In genomic region chr3:186783070-186783730, GRCh38 we compare ENCODE assay signal across 1 cellular context.
A peak's percentile ranks its signal among the peaks of the same experiment; 100 is the strongest.
TF ChIP-seq lines count a peak whose summit lies in the region.

TSS of gene EIF4A2 (plus strand) at chr3:186783577. CDS start at chr3:186783611, 34 bp downstream.

TF ChIP-seq in Ishikawa, 13 proteins besides CTCF, POLR2A, EP300 and RAD21 (continued from another document):
- TF ChIP-seq, protein P1, sequence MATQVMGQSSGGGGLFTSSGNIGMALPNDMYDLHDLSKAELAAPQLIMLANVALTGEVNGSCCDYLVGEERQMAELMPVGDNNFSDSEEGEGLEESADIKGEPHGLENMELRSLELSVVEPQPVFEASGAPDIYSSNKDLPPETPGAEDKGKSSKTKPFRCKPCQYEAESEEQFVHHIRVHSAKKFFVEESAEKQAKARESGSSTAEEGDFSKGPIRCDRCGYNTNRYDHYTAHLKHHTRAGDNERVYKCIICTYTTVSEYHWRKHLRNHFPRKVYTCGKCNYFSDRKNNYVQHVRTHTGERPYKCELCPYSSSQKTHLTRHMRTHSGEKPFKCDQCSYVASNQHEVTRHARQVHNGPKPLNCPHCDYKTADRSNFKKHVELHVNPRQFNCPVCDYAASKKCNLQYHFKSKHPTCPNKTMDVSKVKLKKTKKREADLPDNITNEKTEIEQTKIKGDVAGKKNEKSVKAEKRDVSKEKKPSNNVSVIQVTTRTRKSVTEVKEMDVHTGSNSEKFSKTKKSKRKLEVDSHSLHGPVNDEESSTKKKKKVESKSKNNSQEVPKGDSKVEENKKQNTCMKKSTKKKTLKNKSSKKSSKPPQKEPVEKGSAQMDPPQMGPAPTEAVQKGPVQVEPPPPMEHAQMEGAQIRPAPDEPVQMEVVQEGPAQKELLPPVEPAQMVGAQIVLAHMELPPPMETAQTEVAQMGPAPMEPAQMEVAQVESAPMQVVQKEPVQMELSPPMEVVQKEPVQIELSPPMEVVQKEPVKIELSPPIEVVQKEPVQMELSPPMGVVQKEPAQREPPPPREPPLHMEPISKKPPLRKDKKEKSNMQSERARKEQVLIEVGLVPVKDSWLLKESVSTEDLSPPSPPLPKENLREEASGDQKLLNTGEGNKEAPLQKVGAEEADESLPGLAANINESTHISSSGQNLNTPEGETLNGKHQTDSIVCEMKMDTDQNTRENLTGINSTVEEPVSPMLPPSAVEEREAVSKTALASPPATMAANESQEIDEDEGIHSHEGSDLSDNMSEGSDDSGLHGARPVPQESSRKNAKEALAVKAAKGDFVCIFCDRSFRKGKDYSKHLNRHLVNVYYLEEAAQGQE (IDR thresholded peaks at IDR 0.05; ENCODE audit: low read depth), result no peak
- TF ChIP-seq ZBTB7A (IDR thresholded peaks at IDR 0.05; ENCODE audit: low read depth) (peak; percentile 49), CREB1 (IDR thresholded peaks at IDR 0.05; ENCODE audit: low read depth) (peak; percentile 46; the same call in 1 of the 2 replicates), TEAD4 (IDR thresholded peaks at IDR 0.05) (peak; percentile 84), CEBPB (IDR thresholded peaks at IDR 0.05) (peak; percentile 13; the same call in 1 of the 2 replicates), YY1 (IDR thresholded peaks at IDR 0.05; ENCODE audit: low read depth) (peak; percentile 60; the same call in 1 of the 2 replicates)
